40 cellular contexts compared by ENCODE assay signal in the genomic region with DNA sequence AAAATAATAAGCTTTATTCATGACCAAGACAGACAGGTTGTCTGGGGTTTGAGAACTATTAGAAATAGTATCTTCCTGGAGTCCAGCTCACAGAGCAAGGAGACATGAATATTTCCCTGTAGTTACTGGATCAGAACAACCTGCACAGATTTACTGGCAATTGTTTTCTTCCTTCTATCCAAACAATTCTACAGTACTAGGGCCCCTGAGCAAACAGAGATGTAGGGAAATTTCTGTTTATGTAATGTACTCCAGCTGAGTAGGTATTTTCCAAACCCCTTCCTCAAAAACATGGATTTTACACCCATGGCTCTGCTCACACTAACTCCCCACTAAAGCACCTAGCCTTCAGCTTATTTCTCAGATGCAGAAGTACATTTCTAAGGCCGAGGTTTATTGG.
"Had no signal": no experiment of that assay in that cellular context is flagged by ENCODE, and none has a peak within 500 bp of the region (broad histone marks: within the 10 kb centered on the region; RNA-seq: fewer than 3 reads in every experiment).

No MANE protein-coding gene starts in this region.

- H3K27me3 Mint-ChIP-seq: activated naive CD4-positive, alpha-beta T cell treated with anti-CD3 and anti-CD28 coated beads, Interleukin-2, amount 10 ng/mL, durations not matched to agents 7 days and 5 days; activated naive CD8-positive, alpha-beta T cell treated with anti-CD3 and anti-CD28 coated beads, Interleukin-2, amount 10 ng/mL, durations not matched to agents 7 days and 5 days; activated T-helper 17 cell treated with anti-CD3 and anti-CD28 coated beads, Interleukin-2, amount 50 U/mL, for 72 hours; brain had no signal

- H3K4me3 ChIP-seq: adrenal gland, ascending aorta, body of pancreas, breast epithelium, cardiac muscle cell had no signal

- DNase-seq: activated effector memory CD4-positive, alpha-beta T cell treated with anti-CD3 and anti-CD28 coated beads, Interleukin-2, amount 50 U/mL, for 16 hours; activated effector memory CD4-positive, alpha-beta T cell treated with Interleukin-2 at 50 U/mL for 16 hours; activated gamma-delta T cell; activated gamma-delta T cell treated with Interleukin-2 at 50 U/mL for 16 hours; activated naive CD4-positive, alpha-beta T cell; activated naive CD4-positive, alpha-beta T cell treated with anti-CD3 and anti-CD28 coated beads for 36 hours; activated naive CD4-positive, alpha-beta T cell treated with anti-CD3 and anti-CD28 coated beads, Interleukin-2, amount 10 ng/mL, durations not matched to agents 7 days and 5 days; activated naive CD4-positive, alpha-beta T cell treated with anti-CD3 and anti-CD28 coated beads, Interleukin-2, amount 50 U/mL, for 16 hours; activated naive CD4-positive, alpha-beta T cell treated with Interleukin-2 at 50 U/mL for 16 hours; activated naive CD8-positive, alpha-beta T cell treated with anti-CD3 and anti-CD28 coated beads for 36 hours; activated naive CD8-positive, alpha-beta T cell treated with anti-CD3 and anti-CD28 coated beads, Interleukin-2, amount 10 ng/mL, durations not matched to agents 7 days and 5 days; activated naive CD8-positive, alpha-beta T cell treated with anti-CD3 and anti-CD28 coated beads, Interleukin-2, amount 50 U/mL, for 24 hours; activated T-cell treated with anti-CD3 and anti-CD28 coated beads, Interleukin-2, amount 50 U/mL, for 1 hour; activated T-cell treated with anti-CD3 and anti-CD28 coated beads, Interleukin-2, amount 50 U/mL, for 24 hours; activated T-cell treated with anti-CD3 and anti-CD28 coated beads, Interleukin-2, amount 50 U/mL, for 4 hours; activated T-cell treated with anti-CD3 and anti-CD28 coated beads, Interleukin-2, amount 50 U/mL, for 48 hours; activated T-cell treated with anti-CD3 and anti-CD28 coated beads, Interleukin-2, amount 50 U/mL, for 72 hours; adrenal gland; amniotic stem cell; amygdala; anterior cingulate cortex; aorta; body of pancreas; brain microvascular endothelial cell; caudate nucleus; central memory CD4-positive, alpha-beta T cell; cerebellar nuclear complex had no signal

- H3K4me1 ChIP-seq: adrenal gland, ascending aorta, body of pancreas, breast epithelium had no signal

- H3K9me3 Mint-ChIP-seq: activated naive CD4-positive, alpha-beta T cell treated with anti-CD3 and anti-CD28 coated beads, Interleukin-2, amount 10 ng/mL, durations not matched to agents 7 days and 5 days; activated naive CD4-positive, alpha-beta T cell treated with anti-CD3 and anti-CD28 coated beads, Interleukin-2, amount 50 U/mL, for 24 hours; activated T-helper 1 cell treated with anti-CD3 and anti-CD28 coated beads, Interleukin-12 subunit alpha, Interleukin-12 subunit beta, Interleukin-2, Interleukin-4 antibody, amounts not matched to agents 30 ng/mL and 10 ng/mL and 1 ng/mL, durations not matched to agents 14 hours and 24 hours and 36 hours; activated T-helper 2 cell treated with anti-CD3 and anti-CD28 coated beads, Interferon-gamma antibody, Interleukin-2, Interleukin-4, amounts not matched to agents 10 μg/mL and 5 μg/mL and 100 μg/mL, durations not matched to agents 14 hours and 24 hours and 36 hours had no signal

- H3K27ac ChIP-seq: adrenal gland, ascending aorta, body of pancreas, brain microvascular endothelial cell, breast epithelium, cardiac muscle cell had no signal

- H3K27ac Mint-ChIP-seq: activated naive CD4-positive, alpha-beta T cell treated with anti-CD3 and anti-CD28 coated beads for 36 hours; activated naive CD4-positive, alpha-beta T cell treated with anti-CD3 and anti-CD28 coated beads, Interleukin-2, amount 10 ng/mL, durations not matched to agents 7 days and 5 days; activated naive CD4-positive, alpha-beta T cell treated with anti-CD3 and anti-CD28 coated beads, Interleukin-2, amount 50 U/mL, for 24 hours; activated naive CD4-positive, alpha-beta T cell treated with anti-CD3 and anti-CD28 coated beads, Interleukin-2, amount 50 U/mL, for 72 hours; activated naive CD8-positive, alpha-beta T cell; activated naive CD8-positive, alpha-beta T cell treated with anti-CD3 and anti-CD28 coated beads for 36 hours; activated naive CD8-positive, alpha-beta T cell treated with anti-CD3 and anti-CD28 coated beads, Interleukin-2, amount 10 ng/mL, durations not matched to agents 7 days and 5 days; activated naive CD8-positive, alpha-beta T cell treated with anti-CD3 and anti-CD28 coated beads, Interleukin-2, amount 50 U/mL, for 24 hours; activated T-cell treated with anti-CD3 and anti-CD28 coated beads, Interleukin-2, amount 50 U/mL, for 24 hours; activated T-cell treated with anti-CD3 and anti-CD28 coated beads, Interleukin-2, amount 50 U/mL, for 72 hours; activated T-helper 1 cell treated with anti-CD3 and anti-CD28 coated beads, Interleukin-12 subunit alpha, Interleukin-12 subunit beta, Interleukin-2, Interleukin-4 antibody, amounts not matched to agents 30 ng/mL and 10 ng/mL and 1 ng/mL, durations not matched to agents 14 hours and 24 hours and 36 hours; activated T-helper 17 cell treated with anti-CD3 and anti-CD28 coated beads, Interleukin-2, amount 50 U/mL, for 72 hours; activated T-helper 2 cell treated with anti-CD3 and anti-CD28 coated beads, Interferon-gamma antibody, Interleukin-2, Interleukin-4, amounts not matched to agents 10 μg/mL and 5 μg/mL and 100 μg/mL, durations not matched to agents 14 hours and 24 hours and 36 hours; brain had no signal

- FAIRE-seq: astrocyte, bronchial epithelial cell had no signal

- H3K4me1 Mint-ChIP-seq: activated naive CD4-positive, alpha-beta T cell treated with anti-CD3 and anti-CD28 coated beads, Interleukin-2, amount 10 ng/mL, durations not matched to agents 7 days and 5 days; activated naive CD4-positive, alpha-beta T cell treated with anti-CD3 and anti-CD28 coated beads, Interleukin-2, amount 50 U/mL, for 24 hours; activated naive CD8-positive, alpha-beta T cell treated with anti-CD3 and anti-CD28 coated beads for 36 hours; activated naive CD8-positive, alpha-beta T cell treated with anti-CD3 and anti-CD28 coated beads, Interleukin-2, amount 10 ng/mL, durations not matched to agents 7 days and 5 days; activated T-helper 17 cell treated with anti-CD3 and anti-CD28 coated beads, Interleukin-2, amount 50 U/mL, for 72 hours; central memory CD8-positive, alpha-beta T cell had no signal

- H3K27me3 ChIP-seq: adrenal gland, ascending aorta, body of pancreas, brain microvascular endothelial cell, breast epithelium, cardiac muscle cell had no signal

- H3K36me3 ChIP-seq: adrenal gland, ascending aorta, brain microvascular endothelial cell, breast epithelium, cardiac muscle cell had no signal

- H3K9me3 ChIP-seq: adrenal gland, ascending aorta, body of pancreas, breast epithelium had no signal

- ATAC-seq: activated naive CD4-positive, alpha-beta T cell treated with anti-CD3 and anti-CD28 coated beads, Interleukin-2, amount 50 U/mL, for 72 hours; activated naive CD8-positive, alpha-beta T cell treated with anti-CD3 and anti-CD28 coated beads, Interleukin-2, amount 50 U/mL, for 24 hours; activated T-cell treated with anti-CD3 and anti-CD28 coated beads, Interleukin-2, amount 50 U/mL, for 4 hours; activated T-cell treated with anti-CD3 and anti-CD28 coated beads, Interleukin-2, amount 50 U/mL, for 72 hours; activated T-helper 17 cell treated with anti-CD3 and anti-CD28 coated beads, Interleukin-2, amount 50 U/mL, for 72 hours; body of pancreas had no signal

- H3K4me3 Mint-ChIP-seq: activated naive CD4-positive, alpha-beta T cell treated with anti-CD3 and anti-CD28 coated beads for 36 hours; activated naive CD4-positive, alpha-beta T cell treated with anti-CD3 and anti-CD28 coated beads, Interleukin-2, amount 10 ng/mL, durations not matched to agents 7 days and 5 days; activated naive CD4-positive, alpha-beta T cell treated with anti-CD3 and anti-CD28 coated beads, Interleukin-2, amount 50 U/mL, for 24 hours; activated naive CD8-positive, alpha-beta T cell; activated naive CD8-positive, alpha-beta T cell treated with anti-CD3 and anti-CD28 coated beads for 36 hours; activated naive CD8-positive, alpha-beta T cell treated with anti-CD3 and anti-CD28 coated beads, Interleukin-2, amount 10 ng/mL, durations not matched to agents 7 days and 5 days; activated naive CD8-positive, alpha-beta T cell treated with anti-CD3 and anti-CD28 coated beads, Interleukin-2, amount 50 U/mL, for 24 hours; activated T-cell treated with anti-CD3 and anti-CD28 coated beads, Interleukin-2, amount 50 U/mL, for 24 hours; activated T-cell treated with anti-CD3 and anti-CD28 coated beads, Interleukin-2, amount 50 U/mL, for 4 hours; activated T-cell treated with anti-CD3 and anti-CD28 coated beads, Interleukin-2, amount 50 U/mL, for 72 hours; activated T-helper 1 cell treated with anti-CD3 and anti-CD28 coated beads, Interleukin-12 subunit alpha, Interleukin-12 subunit beta, Interleukin-2, Interleukin-4 antibody, amounts not matched to agents 30 ng/mL and 10 ng/mL and 1 ng/mL, durations not matched to agents 14 hours and 24 hours and 36 hours; activated T-helper 17 cell treated with anti-CD3 and anti-CD28 coated beads, Interleukin-2, amount 50 U/mL, for 72 hours; brain; central memory CD8-positive, alpha-beta T cell had no signal

- H3K36me3 Mint-ChIP-seq: activated naive CD4-positive, alpha-beta T cell treated with anti-CD3 and anti-CD28 coated beads, Interleukin-2, amount 10 ng/mL, durations not matched to agents 7 days and 5 days; activated naive CD4-positive, alpha-beta T cell treated with anti-CD3 and anti-CD28 coated beads, Interleukin-2, amount 50 U/mL, for 24 hours; activated naive CD4-positive, alpha-beta T cell treated with anti-CD3 and anti-CD28 coated beads, Interleukin-2, amount 50 U/mL, for 72 hours; activated naive CD8-positive, alpha-beta T cell; activated naive CD8-positive, alpha-beta T cell treated with anti-CD3 and anti-CD28 coated beads for 36 hours; activated naive CD8-positive, alpha-beta T cell treated with anti-CD3 and anti-CD28 coated beads, Interleukin-2, amount 10 ng/mL, durations not matched to agents 7 days and 5 days; brain had no signal
